Comparison of ENCODE assay signal across 8 cellular contexts in genomic region chr14:41749425-41749824, GRCh38.
DNase-seq lines count a peak whose midpoint lies in the region; ATAC-seq and TF ChIP-seq lines count a peak whose summit lies in the region.

No MANE protein-coding gene starts in this region.

- no peaks in the 10 kb centered on the region for H3K27me3 ChIP-seq in BLaER1 treated with 17β-estradiol and CSF1 and Interleukin-3, amounts not matched to agents 10 nM and 100 nM
- no peaks in the 10 kb centered on the region for H3K27me3 ChIP-seq in IMR-90 (ENCODE audit: control insufficient read depth, insufficient read depth, low read length)
- H3K27me3 ChIP-seq in rectal smooth muscle tissue (ENCODE audit: control insufficient read depth, insufficient read depth, low read length) = no peaks in the 10 kb centered on the region

- no peaks in the 10 kb centered on the region for H4K20me1 ChIP-seq in BLaER1 treated with 17β-estradiol and CSF1 and Interleukin-3, amounts not matched to agents 10 nM and 100 nM
- H4K20me1 ChIP-seq in IMR-90 (ENCODE audit: insufficient read depth, low read length) = no peaks in the 10 kb centered on the region

- H3K36me3 Mint-ChIP-seq in activated naive CD8-positive, alpha-beta T cell treated with anti-CD3 and anti-CD28 coated beads for 36 hours = peaks cover 3% of the 10 kb centered on the region

- H3K27me3 Mint-ChIP-seq in activated naive CD8-positive, alpha-beta T cell treated with anti-CD3 and anti-CD28 coated beads for 36 hours = no peaks in the 10 kb centered on the region

- DNase-seq in IMR-90 = no peak
- no peak for DNase-seq in activated naive CD8-positive, alpha-beta T cell treated with anti-CD3 and anti-CD28 coated beads for 36 hours
- DNase-seq in NK-92 (lab: John Stamatoyannopoulos, UW; ENCODE audit: unreplicated experiment) = no peak
- DNase-seq in NCI-H345 treated with DMSO at 0.1 percent for 48 hours (lab: John Stamatoyannopoulos, UW; ENCODE audit: unreplicated experiment) = no peak
- no peak for DNase-seq in activated CD4-positive, alpha-beta T cell treated with anti-CD3 and anti-CD28 coated beads for 48 hours

- H3K4me2 ChIP-seq in BLaER1 treated with 17β-estradiol and CSF1 and Interleukin-3, amounts not matched to agents 10 nM and 100 nM = peak overlapping the region; percentile 4 to 83 (median 52); a peak in 19 of 22 replicates
- H3K4me2 ChIP-seq in IMR-90 (ENCODE audit: low read depth, low read length) = peak overlapping the region; percentile 35; the same call in 1 of the 2 replicates

- intact Hi-C loops in IMR-90 (cut with micrococcal nuclease) = loop anchor here (5.0 kb wide), 1 partner anchor 1452 kb away; no protein-coding TSS in a partner anchor

- dilution Hi-C loops in IMR-90 (cut with HindIII; ENCODE audit: low sequenced_read_pairs, unreplicated experiment) = no loop called here

- CTCF ChIA-PET in IMR-90 (lab: Yijun Ruan, JAX) = no interaction called here

- no peak overlapping the region for H2BK120ac ChIP-seq in IMR-90 (ENCODE audit: low read depth, low read length)

- H3K9me3 Mint-ChIP-seq in activated naive CD8-positive, alpha-beta T cell treated with anti-CD3 and anti-CD28 coated beads for 36 hours = peaks cover 4% of the 10 kb centered on the region

- H2AK5ac ChIP-seq in IMR-90 (ENCODE audit: low read depth, low read length) = no peak overlapping the region

- no peak for TF ChIP-seq RAD21 in IMR-90 (IDR thresholded peaks at IDR 0.05; ENCODE audit: low read length)

- no peak for TF ChIP-seq POLR2A in IMR-90 (IDR thresholded peaks at IDR 0.05; ENCODE audit: low read depth, low read length)

- H3K4me1 Mint-ChIP-seq in activated naive CD8-positive, alpha-beta T cell treated with anti-CD3 and anti-CD28 coated beads for 36 hours = peaks cover 9% of the 10 kb centered on the region

- H2BK15ac ChIP-seq in IMR-90 (ENCODE audit: low read depth, low read length) = no peak overlapping the region

- H3K4me3 Mint-ChIP-seq in activated naive CD8-positive, alpha-beta T cell treated with anti-CD3 and anti-CD28 coated beads for 36 hours = peak overlapping the region; percentile 57

- no peaks in the 10 kb centered on the region for H3K9me1 ChIP-seq in IMR-90 (ENCODE audit: insufficient read depth, low read length)

- H3K9ac ChIP-seq in BLaER1 treated with 17β-estradiol and CSF1 and Interleukin-3, amounts not matched to agents 10 nM and 100 nM = peak overlapping the region in 2 of 11 experiments; percentile 10 to 11; a peak in 1 of 22 replicates
- H3K9ac ChIP-seq in IMR-90 (ENCODE audit: low read depth, low read length) = no peak overlapping the region
- H3K9ac ChIP-seq in rectal smooth muscle tissue (ENCODE audit: low read length) = no peak overlapping the region

- peak; percentile 96 for ATAC-seq in GM19397 (IDR thresholded peaks at IDR 0.05; ENCODE audit: unreplicated experiment)
- ATAC-seq in IMR-90 (ENCODE audit: low read depth) = no peak

- H3K36me3 ChIP-seq in BLaER1 treated with 17β-estradiol and CSF1 and Interleukin-3, amounts not matched to agents 10 nM and 100 nM = no peaks in the 10 kb centered on the region
- H3K36me3 ChIP-seq in IMR-90 (ENCODE audit: control insufficient read depth, insufficient read depth, low read length) (no peaks in the 10 kb centered on the region), rectal smooth muscle tissue (ENCODE audit: control insufficient read depth, insufficient read depth, low read length) (no peaks in the 10 kb centered on the region)

- no peak overlapping the region for H3K56ac ChIP-seq in IMR-90 (ENCODE audit: extremely low read depth, insufficient read depth, low read length)

- POLR2A ChIA-PET in IMR-90 (lab: Charles Lee; ENCODE audit: unreplicated experiment) = no interaction called here

- no peak overlapping the region for H3K18ac ChIP-seq in IMR-90 (ENCODE audit: low read depth, low read length)

- no peak overlapping the region for H4K91ac ChIP-seq in IMR-90 (ENCODE audit: insufficient read depth, low read depth, low read length)

- peak overlapping the region in 8 of 11 experiments; percentile 17 to 63 (median 38); a peak in 10 of 22 replicates for H3K27ac ChIP-seq in BLaER1 treated with 17β-estradiol and CSF1 and Interleukin-3, amounts not matched to agents 10 nM and 100 nM
- H3K27ac ChIP-seq in IMR-90 (ENCODE audit: insufficient read depth, low read length) (no peak overlapping the region), rectal smooth muscle tissue (ENCODE audit: low read depth, low read length) (no peak overlapping the region)

- no peak overlapping the region for H2AK9ac ChIP-seq in IMR-90 (replicated peaks; ENCODE audit: low read depth, low read length, poor library complexity)

- H3K14ac ChIP-seq in IMR-90 (replicated peaks; ENCODE audit: low read depth, low read length) = no peak overlapping the region

- H3K4ac ChIP-seq in IMR-90 (ENCODE audit: low read depth, low read length) = no peak overlapping the region

- no peak overlapping the region for H2BK5ac ChIP-seq in IMR-90 (ENCODE audit: low read depth, low read length, poor library complexity, severe bottlenecking)

- peak overlapping the region; percentile 50 for H3K27ac Mint-ChIP-seq in activated naive CD8-positive, alpha-beta T cell treated with anti-CD3 and anti-CD28 coated beads for 36 hours

- H2AFZ ChIP-seq in IMR-90 (replicated peaks; ENCODE audit: low read length, poor library complexity) = no peak overlapping the region

- H3K79me1 ChIP-seq in IMR-90 (ENCODE audit: low read depth in 1 of 2, low read length in 2 of 2) = no peaks in the 10 kb centered on the region

- no TSS peak for BruUV-seq in IMR-90 (replicated peaks; lab: Mats Ljungman, UMichigan)

- in situ Hi-C loops in IMR-90 (cut with MboI; ENCODE audit: low sequenced_read_pairs) = no loop called here

- H4K8ac ChIP-seq in IMR-90 (ENCODE audit: low read depth in 2 of 2, low read length in 2 of 2) = no peak overlapping the region

- H3K4me1 ChIP-seq in BLaER1 treated with 17β-estradiol and CSF1 and Interleukin-3, amounts not matched to agents 10 nM and 100 nM = peaks cover 0 to 16% (median 2%) of the 10 kb centered on the region in 10 experiments; a peak in 6 of 20 replicates
- H3K4me1 ChIP-seq in IMR-90 (ENCODE audit: control insufficient read depth, insufficient read depth, low read length) = no peaks in the 10 kb centered on the region
- no peaks in the 10 kb centered on the region for H3K4me1 ChIP-seq in rectal smooth muscle tissue (ENCODE audit: control insufficient read depth, insufficient read depth, low read length)

- WGBS in IMR-90 (ENCODE audit: extremely low coverage in 2 of 2, insufficient read length in 1 of 2), 2 experiments = no CpG with 5 or more reads among the region's 5 CpGs

- TF ChIP-seq CTCF in IMR-90 (conservative IDR thresholded peaks at IDR 0.05; ENCODE audit: low read depth, low read length) = no peak

- no peak overlapping the region for H2BK20ac ChIP-seq in IMR-90 (ENCODE audit: low read depth, low read length)

- peak overlapping the region in 4 of 10 experiments; percentile 16 to 32 (median 26); a peak in 6 of 20 replicates for H3K4me3 ChIP-seq in BLaER1 treated with 17β-estradiol and CSF1 and Interleukin-3, amounts not matched to agents 10 nM and 100 nM
- no peak overlapping the region for H3K4me3 ChIP-seq in IMR-90 (ENCODE audit: insufficient read depth, low read depth, low read length)
- H3K4me3 ChIP-seq in rectal smooth muscle tissue (ENCODE audit: low read length) = peak overlapping the region; percentile 26

- H3K23ac ChIP-seq in IMR-90 (ENCODE audit: low read depth, low read length) = no peak overlapping the region

- peaks cover 0 to 8% (median 0%) of the 10 kb centered on the region in 11 experiments; a peak in 1 of 22 replicates for H3K9me3 ChIP-seq in BLaER1 treated with 17β-estradiol and CSF1 and Interleukin-3, amounts not matched to agents 10 nM and 100 nM (replicated peaks in 1 of 11)
- no peaks in the 10 kb centered on the region for H3K9me3 ChIP-seq in IMR-90 (ENCODE audit: control insufficient read depth, insufficient read depth, low read length)

- H4K5ac ChIP-seq in IMR-90 (ENCODE audit: low read depth, low read length) = no peak overlapping the region; the same call in 1 of the 2 replicates

TF ChIP-seq in IMR-90, 13 proteins besides CTCF, POLR2A, EP300 and RAD21:
- TF ChIP-seq, protein P1, sequence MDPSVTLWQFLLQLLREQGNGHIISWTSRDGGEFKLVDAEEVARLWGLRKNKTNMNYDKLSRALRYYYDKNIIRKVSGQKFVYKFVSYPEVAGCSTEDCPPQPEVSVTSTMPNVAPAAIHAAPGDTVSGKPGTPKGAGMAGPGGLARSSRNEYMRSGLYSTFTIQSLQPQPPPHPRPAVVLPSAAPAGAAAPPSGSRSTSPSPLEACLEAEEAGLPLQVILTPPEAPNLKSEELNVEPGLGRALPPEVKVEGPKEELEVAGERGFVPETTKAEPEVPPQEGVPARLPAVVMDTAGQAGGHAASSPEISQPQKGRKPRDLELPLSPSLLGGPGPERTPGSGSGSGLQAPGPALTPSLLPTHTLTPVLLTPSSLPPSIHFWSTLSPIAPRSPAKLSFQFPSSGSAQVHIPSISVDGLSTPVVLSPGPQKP (IDR thresholded peaks at IDR 0.05; ENCODE audit: borderline replicate concordance, low read depth, low read length) = no peak
- TF ChIP-seq NFE2L2 (IDR thresholded peaks at IDR 0.05; ENCODE audit: low read depth, low read length) = no peak
TF ChIP-seq in IMR-90: peak in this region for 0.

Comparison
In these comparisons a context has a peak if more than half of its experiments do, and no peak if none do; other contexts are left out.
1. H3K27ac ChIP-seq: peak in BLaER1 treated with 17β-estradiol and CSF1 and Interleukin-3, amounts not matched to agents 10 nM and 100 nM (8 of 11); none in IMR-90 (single experiment) and rectal smooth muscle tissue (single experiment).